1 cellular context compared by ENCODE assay signal in genomic region chr11:116130122-116130521, GRCh38.
TF ChIP-seq lines count a peak whose summit lies in the region.

No MANE protein-coding gene starts in this region.

TF ChIP-seq in GM12878, 131 proteins besides CTCF, POLR2A, EP300 and RAD21 (continued from another document):
- TF ChIP-seq POLR2AphosphoS2 (IDR thresholded peaks at IDR 0.05; ENCODE audit: low read depth, low read length) (no peak), ESRRA (IDR thresholded peaks at IDR 0.05; ENCODE audit: low read length) (no peak)
